Comparison of ENCODE assay signal across 10 cellular contexts in the genomic region with DNA sequence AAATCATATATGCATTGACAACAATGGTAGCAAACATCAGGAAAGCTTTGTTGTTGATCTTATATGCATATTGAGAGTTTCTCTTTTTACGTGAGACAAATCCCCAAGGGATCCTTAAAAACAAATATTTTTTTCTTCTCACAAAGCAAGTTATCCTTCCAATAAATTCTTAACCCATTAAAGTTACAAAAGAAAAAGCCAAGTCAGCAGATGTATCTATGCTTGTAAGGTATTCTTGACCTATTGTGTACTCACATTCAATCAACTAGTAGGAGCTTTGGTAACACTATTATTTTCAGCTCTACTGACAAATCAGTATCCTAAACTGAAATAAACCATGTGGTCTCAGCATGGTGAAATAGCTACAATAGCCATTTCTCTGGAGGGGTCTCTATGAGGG.
"Had no signal": no experiment of that assay in that cellular context is flagged by ENCODE, and none has a peak within 500 bp of the region (broad histone marks: within the 10 kb centered on the region; RNA-seq: fewer than 3 reads in every experiment).

No MANE protein-coding gene starts in this region.

- H3K4me3 ChIP-seq: GM23248, HAP-1 had no signal

- ATAC-seq: HCT116 had no signal

- H3K9me3 ChIP-seq: HAP-1 had no signal

- H3K36me3 ChIP-seq: HAP-1 had no signal

- H3K4me2 ChIP-seq: KMS-11 had no signal

- DNase-seq: GM23248, GOT3, H7, HFFc6, Karpas-422, KBM-7 had no signal

- H2AFZ ChIP-seq: GM23248 had no signal

- H3K9ac ChIP-seq: GM23248, KMS-11 had no signal

- FAIRE-seq: HTR-8/SVneo had no signal

- H3K27ac ChIP-seq: GM23248, KMS-11 had no signal

- H3K4me1 ChIP-seq: HAP-1 had no signal
